ENCODE assay signal across 24 cellular contexts in the genomic region with DNA sequence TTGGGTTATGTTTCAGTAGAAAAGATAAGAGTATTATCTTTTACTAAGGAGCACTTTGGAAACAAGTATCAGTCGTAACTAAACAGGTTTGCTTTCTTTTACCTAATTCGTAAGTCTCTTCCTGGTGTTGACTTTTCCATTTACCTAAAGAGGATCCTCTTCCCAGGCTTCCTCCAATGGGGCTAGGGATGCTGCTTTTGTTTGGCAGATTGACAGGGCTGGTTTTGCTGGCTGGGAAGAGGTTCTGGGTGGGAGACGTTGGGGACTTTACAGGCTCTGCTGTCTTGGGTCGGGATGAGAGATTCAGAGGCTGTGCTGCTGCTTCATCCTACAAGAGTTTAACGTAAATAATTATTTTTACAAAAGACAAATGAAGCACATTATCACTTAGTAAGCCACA.
DNase-seq lines count a peak whose midpoint lies in the region; ATAC-seq and TF ChIP-seq lines count a peak whose summit lies in the region.
"Had no signal": no experiment of that assay in that cellular context is flagged by ENCODE, and none has a peak within 500 bp of the region (broad histone marks: within the 10 kb centered on the region; RNA-seq: fewer than 3 reads in every experiment).

No MANE protein-coding gene starts in this region.

- ATAC-seq in GM23338 (peak; percentile 95), GM19455 (IDR thresholded peaks at IDR 0.05; ENCODE audit: unreplicated experiment) (no peak)
- ATAC-seq: HCT116, Panc1, SK-N-SH treated with all-trans-retinoic acid at 6 μM for 48 hours had no signal

- H3K27me3 Mint-ChIP-seq in GM23338 (ENCODE audit: insufficient read depth, low read depth, poor library complexity): no peaks in the 10 kb centered on the region
- H3K27me3 Mint-ChIP-seq: CD4-positive, alpha-beta memory T cell had no signal

- H3K4me2 ChIP-seq in GM23338 (0 out of 2 replicates have a peak overlapping the region, but pooled peaks have one; percentile 1), PC-9 (no peak overlapping the region)
- H3K4me2 ChIP-seq: BLaER1 had no signal

- no peaks in the 10 kb centered on the region for H4K20me1 ChIP-seq in GM23338 (replicated peaks; ENCODE audit: insufficient read depth)
- no peaks in the 10 kb centered on the region for H4K20me1 ChIP-seq in PC-9 (ENCODE audit: insufficient read depth)
- H4K20me1 ChIP-seq: BLaER1 had no signal

- H3K9ac ChIP-seq in NT2/D1 (ENCODE audit: insufficient read length, low read depth): no peak overlapping the region
- H3K9ac ChIP-seq: BLaER1, GM23248 had no signal

- H3K36me3 Mint-ChIP-seq in GM23338 (ENCODE audit: low read depth): no peaks in the 10 kb centered on the region
- H3K36me3 Mint-ChIP-seq: CD4-positive, alpha-beta memory T cell had no signal

- BruUV-seq in PC-9 (replicated peaks; lab: Mats Ljungman, UMichigan): no TSS peak

- H3K27me3 ChIP-seq in GM23338 (ENCODE audit: insufficient read depth) (no peaks in the 10 kb centered on the region), NT2/D1 (ENCODE audit: insufficient read depth, insufficient read length) (no peaks in the 10 kb centered on the region), PC-9 (ENCODE audit: insufficient read depth, low read depth) (no peaks in the 10 kb centered on the region), SJCRH30 (no peaks in the 10 kb centered on the region)
- H3K27me3 ChIP-seq: BLaER1 had no signal

- peak; percentile 41 for DNase-seq in DMS153 (lab: John Stamatoyannopoulos, UW)
- DNase-seq in DMS153 treated with DMSO at 0.1 percent for 48 hours (lab: John Stamatoyannopoulos, UW; ENCODE audit: unreplicated experiment): no peak
- peak; percentile 79 for DNase-seq in GM23338 (ENCODE audit: low spot score)
- peak; percentile 8 for DNase-seq in NT2/D1 (ENCODE audit: low read depth, low spot score)
- peak; percentile 49 for DNase-seq in iPS-NIHi7 (ENCODE audit: extremely low spot score)
- DNase-seq in PC-9: no peak
- DNase-seq in SJCRH30: no peak
- DNase-seq: ACHN; Caco-2; CD4-positive, alpha-beta memory T cell; DMS 273 treated with DMSO at 0.1 percent for 48 hours; GM23248; KBM-7; NCI-H1092; NCI-H146; NCI-H2081 treated with DMSO at 0.1 percent for 48 hours; NCI-H526; SIG-M5 had no signal

- intact Hi-C loops in PC-9 (cut with micrococcal nuclease; ENCODE audit: unreplicated experiment): no loop called here

- H3K9me3 Mint-ChIP-seq in GM23338: no peaks in the 10 kb centered on the region

- H3K36me3 ChIP-seq in GM23338 (ENCODE audit: insufficient read depth) (no peaks in the 10 kb centered on the region), NT2/D1 (ENCODE audit: insufficient read depth, insufficient read length, low read length) (no peaks in the 10 kb centered on the region), PC-9 (ENCODE audit: low read depth) (no peaks in the 10 kb centered on the region), SJCRH30 (no peaks in the 10 kb centered on the region)
- H3K36me3 ChIP-seq: BLaER1 had no signal

- no peak overlapping the region for H2AFZ ChIP-seq in GM23338
- H2AFZ ChIP-seq in PC-9: no peak overlapping the region
- H2AFZ ChIP-seq: GM23248 had no signal

- H3K4me1 Mint-ChIP-seq in GM23338: peaks cover 38% of the 10 kb centered on the region
- H3K4me1 Mint-ChIP-seq: CD4-positive, alpha-beta memory T cell had no signal

- no peak overlapping the region for H3K27ac ChIP-seq in GM23338 (ENCODE audit: low read depth)
- H3K27ac ChIP-seq in PC-9: no peak overlapping the region
- H3K27ac ChIP-seq in SJCRH30: no peak overlapping the region
- H3K27ac ChIP-seq: 22Rv1, BLaER1, GM23248 had no signal

- peak overlapping the region; percentile 2; the same call in 1 of the 3 replicates for H3K4me3 Mint-ChIP-seq in GM23338
- H3K4me3 Mint-ChIP-seq: CD4-positive, alpha-beta memory T cell had no signal

- H3K9me2 ChIP-seq in GM23338 (ENCODE audit: insufficient read depth) (no peaks in the 10 kb centered on the region), PC-9 (ENCODE audit: insufficient read depth) (no peaks in the 10 kb centered on the region)

- H3K9me3 ChIP-seq in NT2/D1 (ENCODE audit: insufficient read depth, low read length) (no peaks in the 10 kb centered on the region), PC-9 (ENCODE audit: insufficient read depth, low read depth) (no peaks in the 10 kb centered on the region), SJCRH30 (replicated peaks) (no peaks in the 10 kb centered on the region; the same call in 1 of the 2 replicates)
- H3K9me3 ChIP-seq: BLaER1, Caco-2 had no signal

- POLR2A ChIA-PET in PC-9 (lab: Charles Lee; ENCODE audit: unreplicated experiment): no interaction called here

- no peak overlapping the region for H3K27ac Mint-ChIP-seq in GM23338
- H3K27ac Mint-ChIP-seq: CD4-positive, alpha-beta memory T cell had no signal

- H3F3A ChIP-seq in GM23338 (replicated peaks; ENCODE audit: low read depth) (no peaks in the 10 kb centered on the region), PC-9 (ENCODE audit: insufficient read depth, low read depth) (no peaks in the 10 kb centered on the region)

- H3K4me3 ChIP-seq in GM23338 (no peak overlapping the region), NT2/D1 (ENCODE audit: insufficient read length, low read depth) (no peak overlapping the region), PC-9 (no peak overlapping the region), SJCRH30 (no peak overlapping the region)
- H3K4me3 ChIP-seq: BLaER1, GM23248 had no signal

- H3K79me2 ChIP-seq in GM23338 (replicated peaks; ENCODE audit: insufficient read depth) (no peaks in the 10 kb centered on the region), PC-9 (ENCODE audit: low read depth) (no peaks in the 10 kb centered on the region)

- TF ChIP-seq CTCF in GM23338 (conservative IDR thresholded peaks at IDR 0.05; ENCODE audit: low read depth in 2 of 2) (no peak), PC-9 (conservative IDR thresholded peaks at IDR 0.05) (no peak)

- H3K4me1 ChIP-seq in GM23338 (ENCODE audit: insufficient read depth): peaks cover 30% of the 10 kb centered on the region
- H3K4me1 ChIP-seq in NT2/D1 (ENCODE audit: insufficient read depth, insufficient read length): no peaks in the 10 kb centered on the region
- H3K4me1 ChIP-seq in PC-9 (replicated peaks; ENCODE audit: insufficient read depth): no peaks in the 10 kb centered on the region
- no peaks in the 10 kb centered on the region for H3K4me1 ChIP-seq in SJCRH30
- H3K4me1 ChIP-seq: BLaER1, Caco-2 had no signal

- CTCF ChIA-PET in PC-9 (lab: Charles Lee): no interaction called here

TF ChIP-seq in GM23338, 12 proteins besides CTCF, POLR2A, EP300 and RAD21 (continues in another document):
- no peak for TF ChIP-seq STAT1 (IDR thresholded peaks at IDR 0.05; ENCODE audit: unreplicated experiment)
- TF ChIP-seq, protein P1, sequence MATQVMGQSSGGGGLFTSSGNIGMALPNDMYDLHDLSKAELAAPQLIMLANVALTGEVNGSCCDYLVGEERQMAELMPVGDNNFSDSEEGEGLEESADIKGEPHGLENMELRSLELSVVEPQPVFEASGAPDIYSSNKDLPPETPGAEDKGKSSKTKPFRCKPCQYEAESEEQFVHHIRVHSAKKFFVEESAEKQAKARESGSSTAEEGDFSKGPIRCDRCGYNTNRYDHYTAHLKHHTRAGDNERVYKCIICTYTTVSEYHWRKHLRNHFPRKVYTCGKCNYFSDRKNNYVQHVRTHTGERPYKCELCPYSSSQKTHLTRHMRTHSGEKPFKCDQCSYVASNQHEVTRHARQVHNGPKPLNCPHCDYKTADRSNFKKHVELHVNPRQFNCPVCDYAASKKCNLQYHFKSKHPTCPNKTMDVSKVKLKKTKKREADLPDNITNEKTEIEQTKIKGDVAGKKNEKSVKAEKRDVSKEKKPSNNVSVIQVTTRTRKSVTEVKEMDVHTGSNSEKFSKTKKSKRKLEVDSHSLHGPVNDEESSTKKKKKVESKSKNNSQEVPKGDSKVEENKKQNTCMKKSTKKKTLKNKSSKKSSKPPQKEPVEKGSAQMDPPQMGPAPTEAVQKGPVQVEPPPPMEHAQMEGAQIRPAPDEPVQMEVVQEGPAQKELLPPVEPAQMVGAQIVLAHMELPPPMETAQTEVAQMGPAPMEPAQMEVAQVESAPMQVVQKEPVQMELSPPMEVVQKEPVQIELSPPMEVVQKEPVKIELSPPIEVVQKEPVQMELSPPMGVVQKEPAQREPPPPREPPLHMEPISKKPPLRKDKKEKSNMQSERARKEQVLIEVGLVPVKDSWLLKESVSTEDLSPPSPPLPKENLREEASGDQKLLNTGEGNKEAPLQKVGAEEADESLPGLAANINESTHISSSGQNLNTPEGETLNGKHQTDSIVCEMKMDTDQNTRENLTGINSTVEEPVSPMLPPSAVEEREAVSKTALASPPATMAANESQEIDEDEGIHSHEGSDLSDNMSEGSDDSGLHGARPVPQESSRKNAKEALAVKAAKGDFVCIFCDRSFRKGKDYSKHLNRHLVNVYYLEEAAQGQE (IDR thresholded peaks at IDR 0.05; ENCODE audit: unreplicated experiment): no peak
- no peak for TF ChIP-seq POLR2AphosphoS5 (IDR thresholded peaks at IDR 0.05; ENCODE audit: low read depth)
- TF ChIP-seq, protein P2, sequence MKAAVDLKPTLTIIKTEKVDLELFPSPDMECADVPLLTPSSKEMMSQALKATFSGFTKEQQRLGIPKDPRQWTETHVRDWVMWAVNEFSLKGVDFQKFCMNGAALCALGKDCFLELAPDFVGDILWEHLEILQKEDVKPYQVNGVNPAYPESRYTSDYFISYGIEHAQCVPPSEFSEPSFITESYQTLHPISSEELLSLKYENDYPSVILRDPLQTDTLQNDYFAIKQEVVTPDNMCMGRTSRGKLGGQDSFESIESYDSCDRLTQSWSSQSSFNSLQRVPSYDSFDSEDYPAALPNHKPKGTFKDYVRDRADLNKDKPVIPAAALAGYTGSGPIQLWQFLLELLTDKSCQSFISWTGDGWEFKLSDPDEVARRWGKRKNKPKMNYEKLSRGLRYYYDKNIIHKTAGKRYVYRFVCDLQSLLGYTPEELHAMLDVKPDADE (IDR thresholded peaks at IDR 0.05): no peak
- TF ChIP-seq ZNF114 (CRISPR knock-in tag; IDR thresholded peaks at IDR 0.05): no peak

Comparison
In these comparisons a context has a peak if more than half of its experiments do, and no peak if none do; other contexts are left out.
1. DNase-seq: peak in DMS153 (single experiment), GM23338 (single experiment), NT2/D1 (single experiment) and iPS-NIHi7 (single experiment); none in DMS153 treated with DMSO at 0.1 percent for 48 hours (single experiment), PC-9 (0 of 2) and SJCRH30 (0 of 2).